30 cellular contexts compared by ENCODE assay signal in genomic region chr6:112457891-112458290, GRCh38.
"Had no signal": no experiment of that assay in that cellular context is flagged by ENCODE, and none has a peak within 500 bp of the region (broad histone marks: within the 10 kb centered on the region; RNA-seq: fewer than 3 reads in every experiment).

No MANE protein-coding gene starts in this region.

- DNase-seq: activated B cell treated with CpG ODN at 0.5 μM for 24 hours; activated CD4-positive, alpha-beta T cell treated with anti-CD3 and anti-CD28 coated beads for 48 hours; activated CD4-positive, alpha-beta T cell treated with anti-CD3 and anti-CD28 coated beads, Interleukin-2, amount 50 U/mL, for 1 hour; activated CD4-positive, alpha-beta T cell treated with anti-CD3 and anti-CD28 coated beads, Interleukin-2, amount 50 U/mL, for 48 hours; activated CD8-positive, alpha-beta memory T cell treated with anti-CD3 and anti-CD28 coated beads for 24 hours; activated CD8-positive, alpha-beta T cell treated with anti-CD3 and anti-CD28 coated beads for 36 hours; activated effector memory CD4-positive, alpha-beta T cell treated with anti-CD3 and anti-CD28 coated beads, Interleukin-2, amount 50 U/mL, for 16 hours; activated naive CD4-positive, alpha-beta T cell treated with anti-CD3 and anti-CD28 coated beads, Interleukin-2, amount 10 ng/mL, durations not matched to agents 7 days and 5 days; activated naive CD8-positive, alpha-beta T cell treated with anti-CD3 and anti-CD28 coated beads, Interleukin-2, amount 10 ng/mL, durations not matched to agents 7 days and 5 days; activated T-cell treated with anti-CD3 and anti-CD28 coated beads, Interleukin-2, amount 50 U/mL, for 48 hours; central memory CD4-positive, alpha-beta T cell; cerebellar nuclear complex; colonic mucosa; effector CD8-positive, alpha-beta T cell; esophagus squamous epithelium; foreskin keratinocyte; gastrocnemius medialis; heart right ventricle; T-helper 1 cell; T-helper 17 cell; T1000; WERI-Rb-1 had no signal

- H3K27ac Mint-ChIP-seq: activated B cell treated with CpG ODN at 0.5 μM for 24 hours; activated CD8-positive, alpha-beta T cell treated with anti-CD3 and anti-CD28 coated beads for 36 hours; activated naive CD4-positive, alpha-beta T cell treated with anti-CD3 and anti-CD28 coated beads, Interleukin-2, amount 10 ng/mL, durations not matched to agents 7 days and 5 days; activated naive CD4-positive, alpha-beta T cell treated with anti-CD3 and anti-CD28 coated beads, Interleukin-2, amount 50 U/mL, for 72 hours; activated naive CD8-positive, alpha-beta T cell treated with anti-CD3 and anti-CD28 coated beads, Interleukin-2, amount 10 ng/mL, durations not matched to agents 7 days and 5 days; activated T-helper 1 cell treated with anti-CD3 and anti-CD28 coated beads, Interleukin-12 subunit alpha, Interleukin-12 subunit beta, Interleukin-2, Interleukin-4 antibody, amounts not matched to agents 30 ng/mL and 10 ng/mL and 1 ng/mL, durations not matched to agents 14 hours and 24 hours and 36 hours; activated T-helper 2 cell treated with anti-CD3 and anti-CD28 coated beads, Interferon-gamma antibody, Interleukin-2, Interleukin-4, amounts not matched to agents 10 μg/mL and 5 μg/mL and 100 μg/mL, durations not matched to agents 14 hours and 24 hours and 36 hours; brain; T-helper 17 cell; T-helper 2 cell treated with Interferon-gamma antibody and Interleukin-4, amounts not matched to agents 5 μg/mL and 100 μg/mL, for 36 hours had no signal

- H3K36me3 Mint-ChIP-seq: activated naive CD4-positive, alpha-beta T cell treated with anti-CD3 and anti-CD28 coated beads, Interleukin-2, amount 10 ng/mL, durations not matched to agents 7 days and 5 days; activated naive CD4-positive, alpha-beta T cell treated with anti-CD3 and anti-CD28 coated beads, Interleukin-2, amount 50 U/mL, for 72 hours; activated naive CD8-positive, alpha-beta T cell treated with anti-CD3 and anti-CD28 coated beads, Interleukin-2, amount 10 ng/mL, durations not matched to agents 7 days and 5 days; brain had no signal

- H3K4me1 Mint-ChIP-seq: activated B cell treated with CpG ODN at 0.5 μM for 24 hours; activated naive CD4-positive, alpha-beta T cell treated with anti-CD3 and anti-CD28 coated beads, Interleukin-2, amount 10 ng/mL, durations not matched to agents 7 days and 5 days; activated naive CD8-positive, alpha-beta T cell treated with anti-CD3 and anti-CD28 coated beads, Interleukin-2, amount 10 ng/mL, durations not matched to agents 7 days and 5 days; T-helper 17 cell had no signal

- H3K9me3 Mint-ChIP-seq: activated B cell treated with CpG ODN at 0.5 μM for 24 hours; activated CD8-positive, alpha-beta T cell treated with anti-CD3 and anti-CD28 coated beads for 36 hours; activated naive CD4-positive, alpha-beta T cell treated with anti-CD3 and anti-CD28 coated beads, Interleukin-2, amount 10 ng/mL, durations not matched to agents 7 days and 5 days; activated naive CD4-positive, alpha-beta T cell treated with anti-CD3 and anti-CD28 coated beads, Interleukin-2, amount 50 U/mL, for 72 hours; activated naive CD8-positive, alpha-beta T cell treated with anti-CD3 and anti-CD28 coated beads, Interleukin-2, amount 10 ng/mL, durations not matched to agents 7 days and 5 days; activated T-helper 1 cell treated with anti-CD3 and anti-CD28 coated beads, Interleukin-12 subunit alpha, Interleukin-12 subunit beta, Interleukin-2, Interleukin-4 antibody, amounts not matched to agents 30 ng/mL and 10 ng/mL and 1 ng/mL, durations not matched to agents 14 hours and 24 hours and 36 hours; activated T-helper 2 cell treated with anti-CD3 and anti-CD28 coated beads, Interferon-gamma antibody, Interleukin-2, Interleukin-4, amounts not matched to agents 10 μg/mL and 5 μg/mL and 100 μg/mL, durations not matched to agents 14 hours and 24 hours and 36 hours; T-helper 2 cell treated with Interferon-gamma antibody and Interleukin-4, amounts not matched to agents 5 μg/mL and 100 μg/mL, for 36 hours had no signal

- H3K4me3 Mint-ChIP-seq: activated B cell treated with CpG ODN at 0.5 μM for 24 hours; activated CD8-positive, alpha-beta T cell treated with anti-CD3 and anti-CD28 coated beads for 36 hours; activated naive CD4-positive, alpha-beta T cell treated with anti-CD3 and anti-CD28 coated beads, Interleukin-2, amount 10 ng/mL, durations not matched to agents 7 days and 5 days; activated naive CD8-positive, alpha-beta T cell treated with anti-CD3 and anti-CD28 coated beads, Interleukin-2, amount 10 ng/mL, durations not matched to agents 7 days and 5 days; activated T-helper 1 cell treated with anti-CD3 and anti-CD28 coated beads, Interleukin-12 subunit alpha, Interleukin-12 subunit beta, Interleukin-2, Interleukin-4 antibody, amounts not matched to agents 30 ng/mL and 10 ng/mL and 1 ng/mL, durations not matched to agents 14 hours and 24 hours and 36 hours; brain; T-helper 17 cell; T-helper 2 cell treated with Interferon-gamma antibody and Interleukin-4, amounts not matched to agents 5 μg/mL and 100 μg/mL, for 36 hours had no signal

- H3K4me3 ChIP-seq: ascending aorta, breast epithelium, cardiac muscle cell, colonic mucosa, esophagus squamous epithelium, gastrocnemius medialis, heart right ventricle had no signal

- H3K27me3 Mint-ChIP-seq: activated B cell treated with CpG ODN at 0.5 μM for 24 hours; activated CD8-positive, alpha-beta T cell treated with anti-CD3 and anti-CD28 coated beads for 36 hours; activated naive CD4-positive, alpha-beta T cell treated with anti-CD3 and anti-CD28 coated beads, Interleukin-2, amount 10 ng/mL, durations not matched to agents 7 days and 5 days; activated naive CD8-positive, alpha-beta T cell treated with anti-CD3 and anti-CD28 coated beads, Interleukin-2, amount 10 ng/mL, durations not matched to agents 7 days and 5 days; T-helper 17 cell had no signal
